In the genomic region with DNA sequence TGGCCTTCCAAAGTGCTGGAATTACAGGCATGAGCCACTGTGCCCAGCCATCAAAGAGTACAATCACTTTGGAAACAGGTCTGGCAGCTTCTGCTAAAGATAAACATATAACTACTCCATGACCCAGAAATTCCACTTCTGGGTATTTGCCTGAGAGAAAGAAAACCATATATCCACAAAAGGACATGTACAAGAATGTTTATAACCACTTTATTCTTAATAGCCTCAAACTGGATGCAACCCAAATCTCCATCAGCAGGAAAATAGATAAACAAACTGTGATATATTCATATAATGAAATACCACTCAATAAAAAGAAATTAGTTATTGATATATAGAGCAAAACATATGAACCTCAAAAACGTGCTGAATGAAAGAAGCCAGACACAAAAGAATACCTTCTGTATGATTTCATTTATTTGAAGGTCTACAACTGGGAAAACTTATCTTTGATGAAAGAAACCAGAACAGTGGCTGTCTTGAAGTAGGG, we compare ENCODE assay signal across 1 cellular context.
TF ChIP-seq lines count a peak whose summit lies in the region.

No MANE protein-coding gene starts in this region.

TF ChIP-seq in SK-N-SH treated with all-trans-retinoic acid at 6 μM for 48 hours, 23 proteins besides CTCF, POLR2A, EP300 and RAD21 (continued from another document):
- TF ChIP-seq CREB5 (CRISPR knock-in tag; IDR thresholded peaks at IDR 0.05; ENCODE audit: low read depth) (peak; percentile 89), ZNF8 (CRISPR knock-in tag; IDR thresholded peaks at IDR 0.05) (no peak), ZFP3 (CRISPR knock-in tag; IDR thresholded peaks at IDR 0.05) (no peak), OSR1 (CRISPR knock-in tag; IDR thresholded peaks at IDR 0.05) (no peak), TCF4 (CRISPR knock-in tag; IDR thresholded peaks at IDR 0.05; ENCODE audit: borderline replicate concordance) (peak; percentile 87), GLIS3 (CRISPR knock-in tag; IDR thresholded peaks at IDR 0.05) (0 out of 2 replicates have a peak, but pooled peaks have one; percentile 30), ZC3H10 (CRISPR knock-in tag; IDR thresholded peaks at IDR 0.05) (no peak), CSDC2 (CRISPR knock-in tag; IDR thresholded peaks at IDR 0.05) (0 out of 2 replicates have a peak, but pooled peaks have one; percentile 44), ESRRG (CRISPR knock-in tag; IDR thresholded peaks at IDR 0.05) (peak; percentile 75; the same call in 1 of the 2 replicates), ZNF565 (CRISPR knock-in tag; conservative IDR thresholded peaks at IDR 0.05; ENCODE audit: low read depth) (no peak), ISL1 (CRISPR knock-in tag; IDR thresholded peaks at IDR 0.05) (peak; percentile 98)
- TF ChIP-seq, protein P1, sequence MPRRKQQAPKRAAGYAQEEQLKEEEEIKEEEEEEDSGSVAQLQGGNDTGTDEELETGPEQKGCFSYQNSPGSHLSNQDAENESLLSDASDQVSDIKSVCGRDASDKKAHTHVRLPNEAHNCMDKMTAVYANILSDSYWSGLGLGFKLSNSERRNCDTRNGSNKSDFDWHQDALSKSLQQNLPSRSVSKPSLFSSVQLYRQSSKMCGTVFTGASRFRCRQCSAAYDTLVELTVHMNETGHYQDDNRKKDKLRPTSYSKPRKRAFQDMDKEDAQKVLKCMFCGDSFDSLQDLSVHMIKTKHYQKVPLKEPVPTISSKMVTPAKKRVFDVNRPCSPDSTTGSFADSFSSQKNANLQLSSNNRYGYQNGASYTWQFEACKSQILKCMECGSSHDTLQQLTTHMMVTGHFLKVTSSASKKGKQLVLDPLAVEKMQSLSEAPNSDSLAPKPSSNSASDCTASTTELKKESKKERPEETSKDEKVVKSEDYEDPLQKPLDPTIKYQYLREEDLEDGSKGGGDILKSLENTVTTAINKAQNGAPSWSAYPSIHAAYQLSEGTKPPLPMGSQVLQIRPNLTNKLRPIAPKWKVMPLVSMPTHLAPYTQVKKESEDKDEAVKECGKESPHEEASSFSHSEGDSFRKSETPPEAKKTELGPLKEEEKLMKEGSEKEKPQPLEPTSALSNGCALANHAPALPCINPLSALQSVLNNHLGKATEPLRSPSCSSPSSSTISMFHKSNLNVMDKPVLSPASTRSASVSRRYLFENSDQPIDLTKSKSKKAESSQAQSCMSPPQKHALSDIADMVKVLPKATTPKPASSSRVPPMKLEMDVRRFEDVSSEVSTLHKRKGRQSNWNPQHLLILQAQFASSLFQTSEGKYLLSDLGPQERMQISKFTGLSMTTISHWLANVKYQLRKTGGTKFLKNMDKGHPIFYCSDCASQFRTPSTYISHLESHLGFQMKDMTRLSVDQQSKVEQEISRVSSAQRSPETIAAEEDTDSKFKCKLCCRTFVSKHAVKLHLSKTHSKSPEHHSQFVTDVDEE (CRISPR knock-in tag; IDR thresholded peaks at IDR 0.05), result 0 out of 2 replicates have a peak, but pooled peaks have one; percentile 26
- TF ChIP-seq, protein P2, sequence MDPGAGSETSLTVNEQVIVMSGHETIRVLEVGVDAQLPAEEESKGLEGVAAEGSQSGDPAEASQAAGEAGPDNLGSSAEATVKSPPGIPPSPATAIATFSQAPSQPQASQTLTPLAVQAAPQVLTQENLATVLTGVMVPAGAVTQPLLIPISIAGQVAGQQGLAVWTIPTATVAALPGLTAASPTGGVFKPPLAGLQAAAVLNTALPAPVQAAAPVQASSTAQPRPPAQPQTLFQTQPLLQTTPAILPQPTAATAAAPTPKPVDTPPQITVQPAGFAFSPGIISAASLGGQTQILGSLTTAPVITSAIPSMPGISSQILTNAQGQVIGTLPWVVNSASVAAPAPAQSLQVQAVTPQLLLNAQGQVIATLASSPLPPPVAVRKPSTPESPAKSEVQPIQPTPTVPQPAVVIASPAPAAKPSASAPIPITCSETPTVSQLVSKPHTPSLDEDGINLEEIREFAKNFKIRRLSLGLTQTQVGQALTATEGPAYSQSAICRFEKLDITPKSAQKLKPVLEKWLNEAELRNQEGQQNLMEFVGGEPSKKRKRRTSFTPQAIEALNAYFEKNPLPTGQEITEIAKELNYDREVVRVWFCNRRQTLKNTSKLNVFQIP (CRISPR knock-in tag; IDR thresholded peaks at IDR 0.05; ENCODE audit: borderline replicate concordance, low read depth), result peak; percentile 50; the same call in 1 of the 2 replicates
